24 cellular contexts compared by ENCODE assay signal in genomic region chr17:4189280-4189679, GRCh38. TPM values are rescaled to one million over a fixed set of nuclear protein-coding genes. Genes with fewer than 3 reads are reported as not detected.
DNase-seq lines count a peak whose midpoint lies in the region; ATAC-seq and TF ChIP-seq lines count a peak whose summit lies in the region.
"Had no signal": no experiment of that assay in that cellular context is flagged by ENCODE, and none has a peak within 500 bp of the region (broad histone marks: within the 10 kb centered on the region; RNA-seq: fewer than 3 reads in every experiment).

No MANE protein-coding gene starts in this region.

- CTCF ChIA-PET in activated naive CD4-positive, alpha-beta T cell treated with anti-CD3 and anti-CD28 coated beads, Interleukin-2, amount 10 ng/mL, durations not matched to agents 7 days and 5 days (lab: Charles Lee): interaction anchor here (1.4 kb wide), 1 partner anchor 11 kb away, joined by 5 read pairs; no protein-coding TSS in a partner anchor

- H3K27me3 ChIP-seq in mesenchymal stem cell (ENCODE audit: control insufficient read depth in 1 of 2, insufficient read depth in 1 of 2, low read length in 2 of 2) (no peaks in the 10 kb centered on the region), Peyer's patch (no peaks in the 10 kb centered on the region)
- H3K27me3 ChIP-seq: heart left ventricle, sigmoid colon had no signal

- no peak overlapping the region for H3K14ac ChIP-seq in mesenchymal stem cell (ENCODE audit: low read length in 2 of 2)

- no peak for DNase-seq in activated naive CD4-positive, alpha-beta T cell treated with anti-CD3 and anti-CD28 coated beads, Interleukin-2, amount 10 ng/mL, durations not matched to agents 7 days and 5 days
- no peak for DNase-seq in activated naive CD4-positive, alpha-beta T cell treated with anti-CD3 and anti-CD28 coated beads, Interleukin-2, amount 50 U/mL, for 16 hours
- DNase-seq in mesenchymal stem cell (no peak), Peyer's patch (no peak), G401 (ENCODE audit: low spot score) (no peak)
- DNase-seq: ACHN; cerebellar nuclear complex; DMS53; heart left ventricle; naive B cell; NCI-H1694 treated with DMSO at 0.1 percent for 48 hours; NCI-H2227 treated with DMSO at 0.1 percent for 48 hours; NCI-H774; SHP77 treated with DMSO at 0.1 percent for 48 hours; sigmoid colon; stimulated activated CD4-positive, alpha-beta T cell treated with anti-CD3 and anti-CD28 coated beads, Interleukin-1b, Interleukin-23, amount 100 ng/mL, for 48 hours; stimulated activated naive CD4-positive, alpha-beta T cell treated with Interleukin-2 at 50 U/mL for 16 hours had no signal

- no peak overlapping the region for H2BK5ac ChIP-seq in mesenchymal stem cell (ENCODE audit: low read depth, low read length, poor library complexity, severe bottlenecking)

- no peak overlapping the region for H3K4me2 ChIP-seq in mesenchymal stem cell (ENCODE audit: low read length, poor library complexity, severe bottlenecking)

- H3K36me3 ChIP-seq in mesenchymal stem cell (ENCODE audit: control insufficient read depth in 1 of 2, insufficient read depth in 2 of 2, low read depth in 1 of 2, low read length in 2 of 2) (peaks cover 51 to 74% of the 10 kb centered on the region in 2 experiments), Peyer's patch (peaks cover 0 to 75% (median 0%) of the 10 kb centered on the region in 3 donors)

- peak overlapping the region; percentile 3 for H3K27ac Mint-ChIP-seq in activated naive CD4-positive, alpha-beta T cell treated with anti-CD3 and anti-CD28 coated beads, Interleukin-2, amount 10 ng/mL, durations not matched to agents 7 days and 5 days
- peak overlapping the region; percentile 46 for H3K27ac Mint-ChIP-seq in activated naive CD8-positive, alpha-beta T cell
- H3K27ac Mint-ChIP-seq: activated T-helper 2 cell treated with anti-CD3 and anti-CD28 coated beads, Interferon-gamma antibody, Interleukin-2, Interleukin-4, amounts not matched to agents 10 μg/mL and 5 μg/mL and 100 μg/mL, durations not matched to agents 14 hours and 24 hours and 36 hours had no signal

- H3K9me3 ChIP-seq in mesenchymal stem cell (ENCODE audit: control insufficient read depth, low read length): no peaks in the 10 kb centered on the region
- H3K9me3 ChIP-seq in Peyer's patch: no peaks in the 10 kb centered on the region
- H3K9me3 ChIP-seq: heart left ventricle, sigmoid colon had no signal

- H3K4me1 ChIP-seq in mesenchymal stem cell (ENCODE audit: control insufficient read depth, insufficient read depth, low read depth, low read length) (peaks cover 11% of the 10 kb centered on the region), Peyer's patch (no peaks in the 10 kb centered on the region)
- H3K4me1 ChIP-seq: parathyroid adenoma, sigmoid colon had no signal

- peaks cover 38% of the 10 kb centered on the region for H3K36me3 Mint-ChIP-seq in activated naive CD4-positive, alpha-beta T cell treated with anti-CD3 and anti-CD28 coated beads, Interleukin-2, amount 10 ng/mL, durations not matched to agents 7 days and 5 days
- H3K36me3 Mint-ChIP-seq in activated naive CD8-positive, alpha-beta T cell: no peaks in the 10 kb centered on the region

- H3K18ac ChIP-seq in mesenchymal stem cell (ENCODE audit: low read depth in 1 of 2, low read length in 2 of 2): no peak overlapping the region

- H3K4ac ChIP-seq in mesenchymal stem cell (ENCODE audit: low read depth in 1 of 2, low read length in 2 of 2): no peak overlapping the region

- 98% methylated on average over 10 of the region's 10 CpGs for WGBS in mesenchymal stem cell

- ATAC-seq in GM18867 (IDR thresholded peaks at IDR 0.05; ENCODE audit: unreplicated experiment): no peak
- no peak for ATAC-seq in HG03025 (IDR thresholded peaks at IDR 0.05; ENCODE audit: low FRiP score, unreplicated experiment)

- H3K9ac ChIP-seq in mesenchymal stem cell (ENCODE audit: low read length): no peak overlapping the region
- H3K9ac ChIP-seq: parathyroid adenoma had no signal

- in situ Hi-C loops in G401 (cut with HindIII; ENCODE audit: low sequenced_read_pairs): no loop called here

- no peak overlapping the region for H3K23ac ChIP-seq in mesenchymal stem cell (ENCODE audit: low read length in 2 of 2)

- H3K27ac ChIP-seq in mesenchymal stem cell (ENCODE audit: low read length, poor library complexity, severe bottlenecking) (no peak overlapping the region), Peyer's patch (no peak overlapping the region)
- H3K27ac ChIP-seq: parathyroid adenoma had no signal

- H3K27me3 Mint-ChIP-seq in activated naive CD4-positive, alpha-beta T cell treated with anti-CD3 and anti-CD28 coated beads, Interleukin-2, amount 10 ng/mL, durations not matched to agents 7 days and 5 days: no peaks in the 10 kb centered on the region
- no peaks in the 10 kb centered on the region for H3K27me3 Mint-ChIP-seq in activated naive CD8-positive, alpha-beta T cell
- H3K27me3 Mint-ChIP-seq: naive B cell had no signal

- H3K4me3 ChIP-seq in mesenchymal stem cell (ENCODE audit: insufficient read depth in 1 of 2, low read depth in 1 of 2, low read length in 2 of 2): no peak overlapping the region
- no peak overlapping the region for H3K4me3 ChIP-seq in Peyer's patch
- H3K4me3 ChIP-seq: heart left ventricle, lung, sigmoid colon had no signal

- no peaks in the 10 kb centered on the region for H3K9me3 Mint-ChIP-seq in activated naive CD4-positive, alpha-beta T cell treated with anti-CD3 and anti-CD28 coated beads, Interleukin-2, amount 10 ng/mL, durations not matched to agents 7 days and 5 days
- no peaks in the 10 kb centered on the region for H3K9me3 Mint-ChIP-seq in activated naive CD8-positive, alpha-beta T cell (ENCODE audit: low read depth)
- H3K9me3 Mint-ChIP-seq: activated T-helper 2 cell treated with anti-CD3 and anti-CD28 coated beads, Interferon-gamma antibody, Interleukin-2, Interleukin-4, amounts not matched to agents 10 μg/mL and 5 μg/mL and 100 μg/mL, durations not matched to agents 14 hours and 24 hours and 36 hours; CD14-positive monocyte; naive B cell had no signal

- peaks cover 16% of the 10 kb centered on the region for H3K79me1 ChIP-seq in mesenchymal stem cell (replicated peaks; ENCODE audit: low read length, poor library complexity, severe bottlenecking)

- H2AK5ac ChIP-seq in mesenchymal stem cell (ENCODE audit: low read length, severe bottlenecking): no peak overlapping the region

- H2AFZ ChIP-seq in mesenchymal stem cell (ENCODE audit: low read depth, low read length): no peak overlapping the region
- H2AFZ ChIP-seq: parathyroid adenoma had no signal

- peak overlapping the region; percentile 25 for H4K91ac ChIP-seq in mesenchymal stem cell (ENCODE audit: low read length)

- H2BK12ac ChIP-seq in mesenchymal stem cell (ENCODE audit: low read length in 2 of 2): no peak overlapping the region

- TF ChIP-seq CTCF in Peyer's patch (IDR thresholded peaks at IDR 0.05): no peak

- peaks cover 14% of the 10 kb centered on the region for H3K4me1 Mint-ChIP-seq in activated naive CD4-positive, alpha-beta T cell treated with anti-CD3 and anti-CD28 coated beads, Interleukin-2, amount 10 ng/mL, durations not matched to agents 7 days and 5 days
- H3K4me1 Mint-ChIP-seq in activated naive CD8-positive, alpha-beta T cell (ENCODE audit: low read depth): peaks cover 4% of the 10 kb centered on the region
- H3K4me1 Mint-ChIP-seq: naive B cell had no signal

- H4K8ac ChIP-seq in mesenchymal stem cell (ENCODE audit: low read length): peak overlapping the region; percentile 61

- no peak overlapping the region for H2BK120ac ChIP-seq in mesenchymal stem cell (ENCODE audit: low read depth, low read length)

- H2BK15ac ChIP-seq in mesenchymal stem cell (ENCODE audit: low read depth, poor library complexity, severe bottlenecking): no peak overlapping the region

- TF ChIP-seq POLR2A in Peyer's patch (IDR thresholded peaks at IDR 0.05): no peak

- no peak overlapping the region for H3K4me3 Mint-ChIP-seq in activated naive CD4-positive, alpha-beta T cell treated with anti-CD3 and anti-CD28 coated beads, Interleukin-2, amount 10 ng/mL, durations not matched to agents 7 days and 5 days
- H3K4me3 Mint-ChIP-seq in activated naive CD8-positive, alpha-beta T cell: no peak overlapping the region
- H3K4me3 Mint-ChIP-seq: CD14-positive monocyte, naive B cell had no signal

RNA-seq across cellular contexts. Expression of gene CYB5D2, which starts 46.3 kb away (rescaled TPM):
- 12.4 TPM for polyA plus RNA-seq in mesenchymal stem cell (2013, experiment 1 of 2)
- polyA plus RNA-seq in mesenchymal stem cell (2013, experiment 2 of 2): 12.4 TPM
- 10 to 100 TPM; 15.7 to 39.9 (median 25.3) TPM for total RNA-seq in Peyer's patch
- total RNA-seq in G401 (2014; rRNA removed; shearing (Covaris generic)): 22.2 and 33.4 TPM in 2 replicates

RNA-seq across cellular contexts. Expression of gene ZZEF1, which starts 46.5 kb away (rescaled TPM):
- 10.0 TPM for polyA plus RNA-seq in mesenchymal stem cell (2013, experiment 1 of 2)
- polyA plus RNA-seq in mesenchymal stem cell (2013, experiment 2 of 2): 9.8 TPM
- total RNA-seq in Peyer's patch: 100 to 1,000 TPM; 167 to 754 (median 598) TPM
- total RNA-seq in G401 (2014; rRNA removed; shearing (Covaris generic)): 7.9 and 12.6 TPM in 2 replicates

Comparison
In these comparisons a context has a peak if more than half of its experiments do, and no peak if none do; other contexts are left out.
1. RNA of gene ZZEF1, which starts 46.5 kb away (total RNA-seq): 167 to 754 TPM in Peyer's patch; 7.9 to 12.6 TPM in G401; every median in the first group is over 10 times any median in the second.